Comparison of ENCODE assay signal across 8 cellular contexts in the genomic region with DNA sequence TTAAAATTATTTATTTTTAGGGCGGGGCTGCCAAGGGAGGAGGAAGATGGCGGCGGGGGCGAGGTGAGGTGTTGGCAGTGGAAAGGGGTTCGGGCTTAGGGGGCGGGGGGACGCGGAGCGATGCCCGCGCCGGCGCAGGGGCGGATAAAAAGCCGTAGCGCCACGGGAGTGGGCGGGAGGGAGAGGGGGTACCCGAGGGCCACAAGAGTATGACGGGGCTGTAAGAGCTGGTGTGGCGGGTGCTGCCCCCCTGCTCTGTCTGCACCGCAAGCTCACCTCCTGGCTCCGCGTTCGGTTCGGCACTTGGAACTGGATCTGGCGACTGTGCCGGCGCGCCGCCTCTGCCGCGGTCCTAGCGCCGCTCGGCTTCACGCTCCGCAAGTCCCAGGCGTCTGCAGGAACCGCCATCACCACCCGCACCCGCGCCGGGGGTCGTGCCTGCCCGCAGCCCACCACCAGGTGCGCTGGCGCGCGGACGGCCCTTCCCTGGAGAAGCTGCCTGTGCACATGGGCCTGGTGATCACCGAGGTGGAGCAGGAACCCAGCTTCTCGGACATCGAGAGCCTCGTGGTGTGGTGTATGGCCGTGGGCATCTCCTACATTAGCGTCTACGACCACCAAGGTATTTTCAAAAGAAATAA.
DNase-seq lines count a peak whose midpoint lies in the region; ATAC-seq, FAIRE-seq and TF ChIP-seq lines count a peak whose summit lies in the region.

No MANE protein-coding gene starts in this region.

- no peaks in the 10 kb centered on the region for H3K36me3 ChIP-seq in ES-I3 (ENCODE audit: insufficient read depth, low read length)
- no peaks in the 10 kb centered on the region for H3K36me3 ChIP-seq in OCI-LY3 (replicated peaks; ENCODE audit: low read depth, low read length)
- H3K36me3 ChIP-seq in H1 (ENCODE audit: control insufficient read depth in 2 of 4, insufficient read depth in 4 of 4, low read length in 3 of 4), result no peaks in the 10 kb centered on the region
- H3K36me3 ChIP-seq in thymus (ENCODE audit: control insufficient read depth, insufficient read depth), result no peaks in the 10 kb centered on the region

- H3K9me3 Mint-ChIP-seq in HFFc6, result no peaks in the 10 kb centered on the region

- peaks cover 7% of the 10 kb centered on the region for H3K27me3 Mint-ChIP-seq in HFFc6 (ENCODE audit: insufficient read depth)

- no peak overlapping the region for H3K23ac ChIP-seq in H1 (ENCODE audit: insufficient read length)

- peak overlapping the region; percentile 59 for H3K56ac ChIP-seq in H1 (replicated peaks; ENCODE audit: insufficient read length, low read depth, low read length)

- H3K27ac ChIP-seq in OCI-LY3 (ENCODE audit: low read length), result peak overlapping the region; percentile 49
- H3K27ac ChIP-seq in H1 (ENCODE audit: low read depth, low read length), result no peak overlapping the region; the same call in 1 of the 2 replicates
- H3K27ac ChIP-seq in thymus (ENCODE audit: low read depth), result no peak overlapping the region

- peak overlapping the region; percentile 77 for H3K4me3 ChIP-seq in OCI-LY3 (ENCODE audit: low read length)
- peak overlapping the region; percentile 52 to 71 (median 58) for H3K4me3 ChIP-seq in H1 (ENCODE audit: extremely low read depth in 1 of 4, insufficient read depth in 2 of 4, low read depth in 3 of 4, low read length in 4 of 4)
- peak overlapping the region; percentile 30 for H3K4me3 ChIP-seq in thymus (ENCODE audit: low read length)

- WGBS in H1 (ENCODE audit: extremely low coverage in 1 of 2, insufficient coverage in 1 of 2, insufficient read length in 1 of 2, insufficient replicate concordance in 2 of 2, low coverage in 1 of 2, low lambda C conversion rate in 2 of 2, missing lambda C conversion rate in 1 of 2), 2 experiments, result 3% methylated on average over 24 of the region's 58 CpGs; no CpG with 5 or more reads in 1 of the 2 experiments
- 4% methylated on average over 58 of the region's 58 CpGs for WGBS in thymus

- H3K27ac Mint-ChIP-seq in HFFc6, result no peak overlapping the region

- H3K4me1 Mint-ChIP-seq in HFFc6 (ENCODE audit: low read depth), result no peaks in the 10 kb centered on the region

- TF ChIP-seq EP300 in H1 (IDR thresholded peaks at IDR 0.05; ENCODE audit: borderline replicate concordance in 1 of 2, low read depth in 2 of 2, low read length in 2 of 2), result no peak

- H2AFZ ChIP-seq in OCI-LY3 (ENCODE audit: low read depth, low read length) (peak overlapping the region; percentile 92), H1 (ENCODE audit: low read length) (peak overlapping the region; percentile 88)

- peak overlapping the region; percentile 86 for H4K5ac ChIP-seq in H1 (ENCODE audit: insufficient read length, low read depth, low read length)

- TF ChIP-seq RAD21 in H1 (IDR thresholded peaks at IDR 0.05 in 1 of 2, conservative IDR thresholded peaks at IDR 0.05 in 1 of 2; ENCODE audit: low read depth in 2 of 2, low read length in 2 of 2), result peak in 1 of 2 experiments; percentile 32; a peak in 2 of 4 replicates

- H3K9ac ChIP-seq in ES-I3 (ENCODE audit: low read depth, low read length) (peak overlapping the region; percentile 86), OCI-LY3 (ENCODE audit: low read length) (peak overlapping the region; percentile 92), H1 (replicated peaks in 1 of 4; ENCODE audit: extremely low read depth in 1 of 4, low read depth in 3 of 4, low read length in 3 of 4) (peak overlapping the region in 3 of 4 experiments; percentile 63 to 76 (median 72); a peak in 6 of 7 replicates)

- H3K4ac ChIP-seq in H1 (replicated peaks; ENCODE audit: insufficient read length, low read depth, low read length), result no peak overlapping the region

- no peak for FAIRE-seq in H1 (lab: Jason Lieb, UNC)

- H3K79me2 ChIP-seq in OCI-LY3 (ENCODE audit: low read length), result no peaks in the 10 kb centered on the region
- H3K79me2 ChIP-seq in H1 (ENCODE audit: control insufficient read depth in 1 of 2, insufficient read depth in 2 of 2, low read length in 2 of 2), result no peaks in the 10 kb centered on the region

- no peak overlapping the region; the same call in 1 of the 2 replicates for H2BK5ac ChIP-seq in H1 (ENCODE audit: low read depth, low read length)

- H2BK15ac ChIP-seq in H1 (ENCODE audit: low read length), result no peak overlapping the region

- no peak overlapping the region for H2BK20ac ChIP-seq in H1 (ENCODE audit: low read length)

- H4K8ac ChIP-seq in H1 (ENCODE audit: extremely low read depth, insufficient read depth, low read length), result peak overlapping the region; percentile 95

- H3K4me1 ChIP-seq in ES-I3 (ENCODE audit: insufficient read depth, low read length) (no peaks in the 10 kb centered on the region), OCI-LY3 (ENCODE audit: low read length) (peaks cover 10% of the 10 kb centered on the region), H1 (replicated peaks in 1 of 4; ENCODE audit: control insufficient read depth in 3 of 4, insufficient read depth in 4 of 4, low read length in 3 of 4) (peaks cover 0 to 5% (median 0%) of the 10 kb centered on the region in 4 experiments; a peak in 1 of 7 replicates), thymus (ENCODE audit: control insufficient read depth, insufficient read depth, low read length) (no peaks in the 10 kb centered on the region)

- H4K20me1 ChIP-seq in OCI-LY3 (ENCODE audit: insufficient read depth, low read length) (no peaks in the 10 kb centered on the region), H1 (replicated peaks in 1 of 2; ENCODE audit: control insufficient read depth in 1 of 2, insufficient read depth in 2 of 2, low read length in 2 of 2) (no peaks in the 10 kb centered on the region)

- peak overlapping the region; percentile 84 for H3K4me3 Mint-ChIP-seq in HFFc6

- H3K27me3 ChIP-seq in OCI-LY3 (ENCODE audit: low read depth, low read length) (no peaks in the 10 kb centered on the region), H1 (replicated peaks in 1 of 4; ENCODE audit: control insufficient read depth in 3 of 4, extremely low read depth in 1 of 4, insufficient read depth in 3 of 4, low read length in 3 of 4) (no peaks in the 10 kb centered on the region), thymus (ENCODE audit: control insufficient read depth, insufficient read depth) (peaks cover 3% of the 10 kb centered on the region)

- H3K79me1 ChIP-seq in H1 (ENCODE audit: low read depth, low read length), result no peaks in the 10 kb centered on the region

- DNase-seq in HFFc6 (no peak), H1 (ENCODE audit: low read depth in 1 of 2, low spot score in 2 of 2) (peak; percentile 66 to 84), lung microvascular endothelial cell (ENCODE audit: low read depth in 2 of 2) (peak; percentile 0 to 16), cortex of kidney (lab: John Stamatoyannopoulos, UW) (no peak)

- H3K18ac ChIP-seq in H1 (ENCODE audit: extremely low read depth, low read length), result no peak overlapping the region; the same call in 1 of the 2 replicates

- H2BK12ac ChIP-seq in H1 (ENCODE audit: low read depth, low read length), result no peak overlapping the region

- no peak overlapping the region for H2BK120ac ChIP-seq in H1 (replicated peaks; ENCODE audit: low read depth, low read length)

- H3K4me2 ChIP-seq in OCI-LY3 (ENCODE audit: low read length) (peak overlapping the region; percentile 63), H1 (ENCODE audit: insufficient read depth in 1 of 2, low read depth in 2 of 2, low read length in 2 of 2) (peak overlapping the region; percentile 72 to 80)

- H3K9me3 ChIP-seq in ES-I3 (ENCODE audit: control insufficient read depth, insufficient read depth, low read length) (no peaks in the 10 kb centered on the region), OCI-LY3 (ENCODE audit: insufficient read depth, low read length) (no peaks in the 10 kb centered on the region), H1 (ENCODE audit: insufficient read depth in 2 of 2, low read depth in 1 of 2, low read length in 1 of 2) (no peaks in the 10 kb centered on the region), thymus (ENCODE audit: control insufficient read depth) (no peaks in the 10 kb centered on the region)

- no peak for ATAC-seq in GM18907 (IDR thresholded peaks at IDR 0.05; ENCODE audit: unreplicated experiment)

- peak in 1 of 2 experiments; percentile 82; a peak in 2 of 3 replicates for TF ChIP-seq POLR2A in H1 (IDR thresholded peaks at IDR 0.05; ENCODE audit: control extremely low read depth in 1 of 2, low read depth in 2 of 2, low read length in 2 of 2)

- H3K23me2 ChIP-seq in H1 (ENCODE audit: low read depth, low read length), result peaks cover 2% of the 10 kb centered on the region; the same call in 1 of the 2 replicates

- no peak overlapping the region for H2AK5ac ChIP-seq in H1 (ENCODE audit: low read depth, low read length)

- CTCF ChIA-PET in H1 (lab: Charles Lee; ENCODE audit: partially characterized antibody), result no interaction called here

- POLR2A ChIA-PET in H1 (lab: Charles Lee; ENCODE audit: partially characterized antibody), result interaction anchor here (0.8 to 1.0 kb wide), 2 partner anchors 10 to 43 kb away, joined by 3 read pairs; no protein-coding TSS in a partner anchor

- no peak overlapping the region for H3K14ac ChIP-seq in H1 (ENCODE audit: insufficient read length)

- no peak for TF ChIP-seq CTCF in HFFc6 (IDR thresholded peaks at IDR 0.05)
- TF ChIP-seq CTCF in OCI-LY3 (IDR thresholded peaks at IDR 0.05; ENCODE audit: low read depth, low read length), result no peak
- TF ChIP-seq CTCF in H1 (IDR thresholded peaks at IDR 0.05; ENCODE audit: control extremely low read depth in 1 of 3, insufficient read depth in 1 of 3, low read depth in 1 of 3, low read length in 3 of 3), result peak; percentile 34 to 61 (median 38); a peak in 3 of 4 replicates

- no peaks in the 10 kb centered on the region for H3K36me3 Mint-ChIP-seq in HFFc6 (ENCODE audit: low read depth)

- peak overlapping the region; percentile 54 for H4K91ac ChIP-seq in H1 (replicated peaks; ENCODE audit: insufficient read length, low read length)

TF ChIP-seq in H1, 55 proteins besides CTCF, POLR2A, EP300 and RAD21 (continues in another document):
- TF ChIP-seq BCL11A (IDR thresholded peaks at IDR 0.05; ENCODE audit: low read depth in 2 of 2, low read length in 2 of 2) (no peak), RBBP5 (IDR thresholded peaks at IDR 0.05; ENCODE audit: borderline replicate concordance, low read depth, low read length) (no peak), SP4 (IDR thresholded peaks at IDR 0.05; ENCODE audit: low read length) (no peak), HDAC2 (IDR thresholded peaks at IDR 0.05; ENCODE audit: borderline replicate concordance in 1 of 2, low read depth in 2 of 2, low read length in 2 of 2) (no peak)
- TF ChIP-seq, protein P1, sequence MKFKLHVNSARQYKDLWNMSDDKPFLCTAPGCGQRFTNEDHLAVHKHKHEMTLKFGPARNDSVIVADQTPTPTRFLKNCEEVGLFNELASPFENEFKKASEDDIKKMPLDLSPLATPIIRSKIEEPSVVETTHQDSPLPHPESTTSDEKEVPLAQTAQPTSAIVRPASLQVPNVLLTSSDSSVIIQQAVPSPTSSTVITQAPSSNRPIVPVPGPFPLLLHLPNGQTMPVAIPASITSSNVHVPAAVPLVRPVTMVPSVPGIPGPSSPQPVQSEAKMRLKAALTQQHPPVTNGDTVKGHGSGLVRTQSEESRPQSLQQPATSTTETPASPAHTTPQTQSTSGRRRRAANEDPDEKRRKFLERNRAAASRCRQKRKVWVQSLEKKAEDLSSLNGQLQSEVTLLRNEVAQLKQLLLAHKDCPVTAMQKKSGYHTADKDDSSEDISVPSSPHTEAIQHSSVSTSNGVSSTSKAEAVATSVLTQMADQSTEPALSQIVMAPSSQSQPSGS (IDR thresholded peaks at IDR 0.05; ENCODE audit: low read length), result no peak

Comparison
In these comparisons a context has a peak if more than half of its experiments do, and no peak if none do; other contexts are left out.
1. DNase-seq: peak in H1 (2 of 2) and lung microvascular endothelial cell (2 of 2); none in HFFc6 (single experiment) and cortex of kidney (single experiment).
2. CTCF ChIP-seq: peak in H1 (3 of 3); none in HFFc6 (single experiment) and OCI-LY3 (single experiment).
3. Peak in every context shown above with its lines, with median percentiles within 50 percentile points of each other: H3K9ac ChIP-seq and H3K4me3 ChIP-seq.